Comparison of ENCODE assay signal across 2 cellular contexts in genomic region chr9:131693163-131693562, GRCh38.
TF ChIP-seq lines count a peak whose summit lies in the region.

No MANE protein-coding gene starts in this region.

TF ChIP-seq in liver, 16 proteins besides CTCF, POLR2A, EP300 and RAD21:
- TF ChIP-seq YY1 (IDR thresholded peaks at IDR 0.05) (no peak), NR2F2 (IDR thresholded peaks at IDR 0.05) (no peak), GABPA (IDR thresholded peaks at IDR 0.05 in 1 of 2, conservative IDR thresholded peaks at IDR 0.05 in 1 of 2) (no peak), ATF3 (IDR thresholded peaks at IDR 0.05) (no peak), FOXA1 (IDR thresholded peaks at IDR 0.05) (no peak), TAF1 (conservative IDR thresholded peaks at IDR 0.05) (no peak)

TF ChIP-seq in HepG2, 621 proteins besides CTCF, POLR2A, EP300 and RAD21:
- TF ChIP-seq ZNF138 (CRISPR knock-in tag; IDR thresholded peaks at IDR 0.05; ENCODE audit: low read depth) (no peak), GPBP1L1 (CRISPR knock-in tag; IDR thresholded peaks at IDR 0.05) (no peak), SYNCRIP (IDR thresholded peaks at IDR 0.05; ENCODE audit: insufficient read depth, low read depth, low read length) (no peak), ZNF10 (CRISPR knock-in tag; IDR thresholded peaks at IDR 0.05; ENCODE audit: borderline replicate concordance, low read depth) (no peak), ZNF431 (CRISPR knock-in tag; IDR thresholded peaks at IDR 0.05; ENCODE audit: borderline replicate concordance, low read depth) (no peak)
